In the genomic region with DNA sequence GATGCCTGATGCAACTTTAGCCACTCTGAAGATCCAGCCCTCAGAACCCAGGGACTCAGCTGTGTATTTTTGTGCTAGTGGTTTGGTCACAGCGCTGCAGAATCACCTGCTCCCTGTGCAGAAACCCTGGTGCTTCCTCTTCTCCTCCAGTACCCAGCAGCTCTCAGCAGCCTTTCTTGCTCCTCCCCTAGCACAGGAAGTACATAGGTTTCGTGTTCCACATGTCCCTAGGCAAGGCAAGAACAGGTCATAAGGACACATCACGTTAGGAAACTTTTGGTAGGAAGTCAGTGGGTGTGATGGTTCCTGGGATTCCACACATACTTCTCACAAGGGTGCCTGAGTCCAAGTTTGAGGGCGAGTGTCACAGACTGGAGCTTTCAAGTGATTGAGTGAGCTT, we compare ENCODE assay signal across 2 cellular contexts.
TF ChIP-seq lines count a peak whose summit lies in the region.

No MANE protein-coding gene starts in this region.

TF ChIP-seq in H1, 55 proteins besides CTCF, POLR2A, EP300 and RAD21 (continued from another document):
- TF ChIP-seq, protein P1, sequence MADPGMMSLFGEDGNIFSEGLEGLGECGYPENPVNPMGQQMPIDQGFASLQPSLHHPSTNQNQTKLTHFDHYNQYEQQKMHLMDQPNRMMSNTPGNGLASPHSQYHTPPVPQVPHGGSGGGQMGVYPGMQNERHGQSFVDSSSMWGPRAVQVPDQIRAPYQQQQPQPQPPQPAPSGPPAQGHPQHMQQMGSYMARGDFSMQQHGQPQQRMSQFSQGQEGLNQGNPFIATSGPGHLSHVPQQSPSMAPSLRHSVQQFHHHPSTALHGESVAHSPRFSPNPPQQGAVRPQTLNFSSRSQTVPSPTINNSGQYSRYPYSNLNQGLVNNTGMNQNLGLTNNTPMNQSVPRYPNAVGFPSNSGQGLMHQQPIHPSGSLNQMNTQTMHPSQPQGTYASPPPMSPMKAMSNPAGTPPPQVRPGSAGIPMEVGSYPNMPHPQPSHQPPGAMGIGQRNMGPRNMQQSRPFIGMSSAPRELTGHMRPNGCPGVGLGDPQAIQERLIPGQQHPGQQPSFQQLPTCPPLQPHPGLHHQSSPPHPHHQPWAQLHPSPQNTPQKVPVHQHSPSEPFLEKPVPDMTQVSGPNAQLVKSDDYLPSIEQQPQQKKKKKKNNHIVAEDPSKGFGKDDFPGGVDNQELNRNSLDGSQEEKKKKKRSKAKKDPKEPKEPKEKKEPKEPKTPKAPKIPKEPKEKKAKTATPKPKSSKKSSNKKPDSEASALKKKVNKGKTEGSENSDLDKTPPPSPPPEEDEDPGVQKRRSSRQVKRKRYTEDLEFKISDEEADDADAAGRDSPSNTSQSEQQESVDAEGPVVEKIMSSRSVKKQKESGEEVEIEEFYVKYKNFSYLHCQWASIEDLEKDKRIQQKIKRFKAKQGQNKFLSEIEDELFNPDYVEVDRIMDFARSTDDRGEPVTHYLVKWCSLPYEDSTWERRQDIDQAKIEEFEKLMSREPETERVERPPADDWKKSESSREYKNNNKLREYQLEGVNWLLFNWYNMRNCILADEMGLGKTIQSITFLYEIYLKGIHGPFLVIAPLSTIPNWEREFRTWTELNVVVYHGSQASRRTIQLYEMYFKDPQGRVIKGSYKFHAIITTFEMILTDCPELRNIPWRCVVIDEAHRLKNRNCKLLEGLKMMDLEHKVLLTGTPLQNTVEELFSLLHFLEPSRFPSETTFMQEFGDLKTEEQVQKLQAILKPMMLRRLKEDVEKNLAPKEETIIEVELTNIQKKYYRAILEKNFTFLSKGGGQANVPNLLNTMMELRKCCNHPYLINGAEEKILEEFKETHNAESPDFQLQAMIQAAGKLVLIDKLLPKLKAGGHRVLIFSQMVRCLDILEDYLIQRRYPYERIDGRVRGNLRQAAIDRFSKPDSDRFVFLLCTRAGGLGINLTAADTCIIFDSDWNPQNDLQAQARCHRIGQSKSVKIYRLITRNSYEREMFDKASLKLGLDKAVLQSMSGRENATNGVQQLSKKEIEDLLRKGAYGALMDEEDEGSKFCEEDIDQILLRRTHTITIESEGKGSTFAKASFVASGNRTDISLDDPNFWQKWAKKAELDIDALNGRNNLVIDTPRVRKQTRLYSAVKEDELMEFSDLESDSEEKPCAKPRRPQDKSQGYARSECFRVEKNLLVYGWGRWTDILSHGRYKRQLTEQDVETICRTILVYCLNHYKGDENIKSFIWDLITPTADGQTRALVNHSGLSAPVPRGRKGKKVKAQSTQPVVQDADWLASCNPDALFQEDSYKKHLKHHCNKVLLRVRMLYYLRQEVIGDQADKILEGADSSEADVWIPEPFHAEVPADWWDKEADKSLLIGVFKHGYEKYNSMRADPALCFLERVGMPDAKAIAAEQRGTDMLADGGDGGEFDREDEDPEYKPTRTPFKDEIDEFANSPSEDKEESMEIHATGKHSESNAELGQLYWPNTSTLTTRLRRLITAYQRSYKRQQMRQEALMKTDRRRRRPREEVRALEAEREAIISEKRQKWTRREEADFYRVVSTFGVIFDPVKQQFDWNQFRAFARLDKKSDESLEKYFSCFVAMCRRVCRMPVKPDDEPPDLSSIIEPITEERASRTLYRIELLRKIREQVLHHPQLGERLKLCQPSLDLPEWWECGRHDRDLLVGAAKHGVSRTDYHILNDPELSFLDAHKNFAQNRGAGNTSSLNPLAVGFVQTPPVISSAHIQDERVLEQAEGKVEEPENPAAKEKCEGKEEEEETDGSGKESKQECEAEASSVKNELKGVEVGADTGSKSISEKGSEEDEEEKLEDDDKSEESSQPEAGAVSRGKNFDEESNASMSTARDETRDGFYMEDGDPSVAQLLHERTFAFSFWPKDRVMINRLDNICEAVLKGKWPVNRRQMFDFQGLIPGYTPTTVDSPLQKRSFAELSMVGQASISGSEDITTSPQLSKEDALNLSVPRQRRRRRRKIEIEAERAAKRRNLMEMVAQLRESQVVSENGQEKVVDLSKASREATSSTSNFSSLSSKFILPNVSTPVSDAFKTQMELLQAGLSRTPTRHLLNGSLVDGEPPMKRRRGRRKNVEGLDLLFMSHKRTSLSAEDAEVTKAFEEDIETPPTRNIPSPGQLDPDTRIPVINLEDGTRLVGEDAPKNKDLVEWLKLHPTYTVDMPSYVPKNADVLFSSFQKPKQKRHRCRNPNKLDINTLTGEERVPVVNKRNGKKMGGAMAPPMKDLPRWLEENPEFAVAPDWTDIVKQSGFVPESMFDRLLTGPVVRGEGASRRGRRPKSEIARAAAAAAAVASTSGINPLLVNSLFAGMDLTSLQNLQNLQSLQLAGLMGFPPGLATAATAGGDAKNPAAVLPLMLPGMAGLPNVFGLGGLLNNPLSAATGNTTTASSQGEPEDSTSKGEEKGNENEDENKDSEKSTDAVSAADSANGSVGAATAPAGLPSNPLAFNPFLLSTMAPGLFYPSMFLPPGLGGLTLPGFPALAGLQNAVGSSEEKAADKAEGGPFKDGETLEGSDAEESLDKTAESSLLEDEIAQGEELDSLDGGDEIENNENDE (IDR thresholded peaks at IDR 0.05; ENCODE audit: insufficient replicate concordance, low read length), result no peak

TF ChIP-seq in SK-N-SH, 30 proteins besides CTCF, POLR2A, EP300 and RAD21 (continued from another document):
- TF ChIP-seq IRF3 (IDR thresholded peaks at IDR 0.05; ENCODE audit: low read depth, low read length), result no peak
- TF ChIP-seq POLR2AphosphoS5 (IDR thresholded peaks at IDR 0.05; ENCODE audit: low read depth, low read length), result no peak
- no peak for TF ChIP-seq NFIC (IDR thresholded peaks at IDR 0.05; ENCODE audit: borderline replicate concordance)
- TF ChIP-seq MAX (IDR thresholded peaks at IDR 0.05; ENCODE audit: low read depth), result no peak
- TF ChIP-seq, protein P2, sequence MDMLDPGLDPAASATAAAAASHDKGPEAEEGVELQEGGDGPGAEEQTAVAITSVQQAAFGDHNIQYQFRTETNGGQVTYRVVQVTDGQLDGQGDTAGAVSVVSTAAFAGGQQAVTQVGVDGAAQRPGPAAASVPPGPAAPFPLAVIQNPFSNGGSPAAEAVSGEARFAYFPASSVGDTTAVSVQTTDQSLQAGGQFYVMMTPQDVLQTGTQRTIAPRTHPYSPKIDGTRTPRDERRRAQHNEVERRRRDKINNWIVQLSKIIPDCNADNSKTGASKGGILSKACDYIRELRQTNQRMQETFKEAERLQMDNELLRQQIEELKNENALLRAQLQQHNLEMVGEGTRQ (IDR thresholded peaks at IDR 0.05; ENCODE audit: borderline replicate concordance, low read depth, low read length), result no peak
